ENCODE assay signal across 9 cellular contexts in genomic region chr11:122159173-122159701, GRCh38. TPM values are rescaled to one million over a fixed set of nuclear protein-coding genes. Genes with fewer than 3 reads are reported as not detected.
DNase-seq lines count a peak whose midpoint lies in the region; ATAC-seq, FAIRE-seq and TF ChIP-seq lines count a peak whose summit lies in the region.
"Had no signal": no experiment of that assay in that cellular context is flagged by ENCODE, and none has a peak within 500 bp of the region (broad histone marks: within the 10 kb centered on the region; RNA-seq: fewer than 3 reads in every experiment).

No MANE protein-coding gene starts in this region.

- H3K27me3 ChIP-seq in suprapubic skin, result no peaks in the 10 kb centered on the region

- DNase-seq in HTR-8/SVneo (ENCODE audit: insufficient read length, low spot score) (no peak), iPS-NIHi7 (ENCODE audit: extremely low spot score) (peak; percentile 22), suprapubic skin (ENCODE audit: low spot score in 2 of 2) (no peak), NCI-H146 treated with DMSO at 0.1 percent for 48 hours (lab: John Stamatoyannopoulos, UW; ENCODE audit: unreplicated experiment) (no peak), activated T-cell treated with anti-CD3 and anti-CD28 coated beads for 4 hours (no peak)
- DNase-seq in stimulated activated CD4-positive, alpha-beta T cell treated with anti-CD3 and anti-CD28 coated beads, Interleukin-12 subunit alpha, Interleukin-12 subunit beta, amount 100 ng/mL, for 4 hours, result no peak

- H3K27ac Mint-ChIP-seq in brain, result peak overlapping the region; percentile 85 to 98 (median 97)

- WGBS in suprapubic skin, result 29% methylated on average over 12 of the region's 12 CpGs

- H3K27me3 Mint-ChIP-seq in brain, result no peaks in the 10 kb centered on the region

- peaks cover 25% of the 10 kb centered on the region for H3K4me1 ChIP-seq in suprapubic skin

- H3K36me3 Mint-ChIP-seq in brain, result no peaks in the 10 kb centered on the region

- peak; percentile 71 for FAIRE-seq in HTR-8/SVneo (lab: Jason Lieb, UNC)
- FAIRE-seq: endometrium had no signal

- peak overlapping the region; percentile 3 for H3K27ac ChIP-seq in suprapubic skin

- H3K4me3 ChIP-seq in suprapubic skin, result peak overlapping the region; percentile 2

- H3K9me3 ChIP-seq in suprapubic skin, result no peaks in the 10 kb centered on the region

- no peak for ATAC-seq in HG02852 (IDR thresholded peaks at IDR 0.05; ENCODE audit: unreplicated experiment)

- peaks cover 76% of the 10 kb centered on the region for H3K4me1 Mint-ChIP-seq in brain

- TF ChIP-seq POLR2A in suprapubic skin (IDR thresholded peaks at IDR 0.05), result no peak

- H3K4me3 Mint-ChIP-seq in brain, result peak overlapping the region; percentile 52 to 87 (median 75)

- TF ChIP-seq CTCF in brain (conservative IDR thresholded peaks at IDR 0.05), result no peak
- no peak for TF ChIP-seq CTCF in suprapubic skin (IDR thresholded peaks at IDR 0.05)

- H3K36me3 ChIP-seq in suprapubic skin, result no peaks in the 10 kb centered on the region

- no peak for TF ChIP-seq EP300 in suprapubic skin (IDR thresholded peaks at IDR 0.05)

- H3K9me3 Mint-ChIP-seq in brain, result peaks cover 0 to 3% (median 0%) of the 10 kb centered on the region in 5 experiments

RNA-seq across cellular contexts. Expression of gene BLID, which starts 43.2 kb away (rescaled TPM):
- polyA plus RNA-seq in brain (ENCODE audit: insufficient read depth, low read depth, low replicate concordance), result not detected
- total RNA-seq in suprapubic skin, result not detected
